ENCODE assay signal across 23 cellular contexts in the genomic region with DNA sequence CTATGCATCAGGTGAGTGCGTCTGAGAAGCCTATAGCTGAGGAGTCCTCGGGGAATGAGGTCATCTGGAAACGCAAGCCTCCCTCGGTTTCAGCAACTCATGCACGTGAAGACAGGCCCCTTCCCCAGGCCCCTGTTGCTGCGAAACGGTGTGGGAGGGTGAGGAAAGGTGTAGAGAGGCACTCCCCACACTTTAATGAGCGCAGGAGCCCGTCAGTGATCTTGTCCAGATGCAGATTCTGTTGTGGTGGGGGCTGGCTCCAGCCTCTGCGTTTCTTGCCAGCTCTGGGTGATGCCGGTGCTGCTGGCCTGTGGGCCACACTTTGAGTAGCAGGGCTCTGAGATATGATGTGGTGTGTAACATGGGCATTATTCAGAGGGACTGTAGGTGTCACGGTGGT. TPM values are rescaled to one million over a fixed set of nuclear protein-coding genes. Genes with fewer than 3 reads are reported as not detected.
A peak's percentile ranks its signal among the peaks of the same experiment; 100 is the strongest.
DNase-seq lines count a peak whose midpoint lies in the region; ATAC-seq, FAIRE-seq and TF ChIP-seq lines count a peak whose summit lies in the region.
"Had no signal": no experiment of that assay in that cellular context is flagged by ENCODE, and none has a peak within 500 bp of the region (broad histone marks: within the 10 kb centered on the region; RNA-seq: fewer than 3 reads in every experiment).

No MANE protein-coding gene starts in this region.

- FAIRE-seq in K562 (lab: Jason Lieb, UNC): no peak
- FAIRE-seq: GM12892 had no signal

- DNase-seq in HCT116 (ENCODE audit: low read depth, low spot score): no peak
- no peak for DNase-seq in K562 (ENCODE audit: extremely low read depth in 1 of 4, low spot score in 3 of 4)
- no peak for DNase-seq in progenitor cell of endocrine pancreas (ENCODE audit: low spot score, unreplicated experiment)
- no peak for DNase-seq in Karpas-422
- DNase-seq in T-helper 9 cell: no peak
- DNase-seq in NCI-H69 (lab: John Stamatoyannopoulos, UW): no peak
- DNase-seq: activated CD4-positive, alpha-beta T cell treated with anti-CD3 and anti-CD28 coated beads for 36 hours; activated naive CD8-positive, alpha-beta T cell treated with anti-CD3 and anti-CD28 coated beads, Interleukin-2, amount 10 ng/mL, durations not matched to agents 7 days and 5 days; CD8-positive, alpha-beta memory T cell; DMS79; effector memory CD4-positive, alpha-beta T cell; GOT3; mammary epithelial cell; NCI-H1092 treated with DMSO at 0.1 percent for 48 hours; NCI-H2029 treated with DMSO at 0.1 percent for 48 hours; NCI-H510A; stimulated activated CD4-positive, alpha-beta T cell treated with anti-CD3 and anti-CD28 coated beads, Interleukin-1b, Interleukin-23, amount 100 ng/mL, for 48 hours; stimulated activated naive CD4-positive, alpha-beta T cell; T-cell; tibial artery had no signal

- H3K27ac ChIP-seq in HCT116 (ENCODE audit: low read depth, low read length) (no peak overlapping the region), K562 (ENCODE audit: extremely low read depth, low read depth, low read length) (no peak overlapping the region), Karpas-422 (ENCODE audit: low read length) (no peak overlapping the region)
- H3K27ac ChIP-seq: tibial artery had no signal

- H3K79me2 ChIP-seq in HCT116 (ENCODE audit: insufficient read depth, low read length) (no peaks in the 10 kb centered on the region), K562 (ENCODE audit: control insufficient read depth, insufficient read depth, low read length) (no peaks in the 10 kb centered on the region), Karpas-422 (ENCODE audit: low read length) (no peaks in the 10 kb centered on the region)

- H3K4me1 ChIP-seq in HCT116 (ENCODE audit: control insufficient read depth in 1 of 2, insufficient read depth in 2 of 2, low read length in 2 of 2) (peaks cover 16 to 29% of the 10 kb centered on the region in 2 experiments; a peak in 3 of 4 replicates), K562 (replicated peaks in 1 of 2; ENCODE audit: control insufficient read depth in 2 of 2, insufficient read depth in 2 of 2, low read length in 2 of 2) (peaks cover 7 to 13% of the 10 kb centered on the region in 2 experiments; a peak in 3 of 5 replicates), Karpas-422 (ENCODE audit: low read length) (no peaks in the 10 kb centered on the region)
- H3K4me1 ChIP-seq: tibial artery had no signal

- no peak overlapping the region for H3K4me3 Mint-ChIP-seq in progenitor cell of endocrine pancreas (ENCODE audit: low read depth)
- H3K4me3 Mint-ChIP-seq: activated CD4-positive, alpha-beta T cell treated with anti-CD3 and anti-CD28 coated beads for 36 hours; activated naive CD8-positive, alpha-beta T cell treated with anti-CD3 and anti-CD28 coated beads, Interleukin-2, amount 10 ng/mL, durations not matched to agents 7 days and 5 days; CD8-positive, alpha-beta memory T cell; T-cell had no signal

- no peaks in the 10 kb centered on the region for H3K27me3 Mint-ChIP-seq in progenitor cell of endocrine pancreas

- no peak for TF ChIP-seq RAD21 in HCT116 (IDR thresholded peaks at IDR 0.05; ENCODE audit: low read depth)
- TF ChIP-seq RAD21 in K562 (CRISPR knock-in tag; conservative IDR thresholded peaks at IDR 0.05 in 1 of 2, IDR thresholded peaks at IDR 0.05 in 1 of 2): no peak

- no peaks in the 10 kb centered on the region for H3K27me3 ChIP-seq in HCT116 (ENCODE audit: insufficient read depth, low read length)
- H3K27me3 ChIP-seq in K562 (ENCODE audit: control insufficient read depth in 2 of 2, insufficient read depth in 2 of 2, low read length in 2 of 2): no peaks in the 10 kb centered on the region
- no peaks in the 10 kb centered on the region for H3K27me3 ChIP-seq in Karpas-422 (ENCODE audit: low read length)
- H3K27me3 ChIP-seq: tibial artery had no signal

- BruUV-seq in HCT116 (replicated peaks; lab: Mats Ljungman, UMichigan) (no TSS peak), K562 (replicated peaks; lab: Mats Ljungman, UMichigan) (no TSS peak)

- RAD21 ChIA-PET in HCT116 (lab: Charles Lee; ENCODE audit: low non-redundant PET in 1 of 2, low total read pairs in 2 of 2, uncharacterized antibody in 2 of 2, unreplicated experiment in 2 of 2): no interaction called here

- no peak overlapping the region for H3K9ac ChIP-seq in HCT116 (ENCODE audit: low read length)
- peak overlapping the region in 1 of 2 experiments; percentile 32; a peak in 1 of 4 replicates for H3K9ac ChIP-seq in K562 (ENCODE audit: insufficient read depth in 1 of 2, low read depth in 2 of 2, low read length in 2 of 2)
- H3K9ac ChIP-seq in Karpas-422 (ENCODE audit: low read length): no peak overlapping the region

- H3K27ac Mint-ChIP-seq in progenitor cell of endocrine pancreas: peak overlapping the region; percentile 69
- H3K27ac Mint-ChIP-seq: activated CD4-positive, alpha-beta T cell treated with anti-CD3 and anti-CD28 coated beads for 36 hours; activated naive CD8-positive, alpha-beta T cell treated with anti-CD3 and anti-CD28 coated beads, Interleukin-2, amount 10 ng/mL, durations not matched to agents 7 days and 5 days; CD8-positive, alpha-beta memory T cell; T-cell had no signal

- peaks cover 23% of the 10 kb centered on the region for H3K4me1 Mint-ChIP-seq in progenitor cell of endocrine pancreas (ENCODE audit: low read depth)
- H3K4me1 Mint-ChIP-seq: activated CD4-positive, alpha-beta T cell treated with anti-CD3 and anti-CD28 coated beads for 36 hours; activated naive CD8-positive, alpha-beta T cell treated with anti-CD3 and anti-CD28 coated beads, Interleukin-2, amount 10 ng/mL, durations not matched to agents 7 days and 5 days; CD8-positive, alpha-beta memory T cell; T-cell had no signal

- H3K9me3 ChIP-seq in HCT116 (ENCODE audit: control insufficient read depth in 1 of 2, insufficient read depth in 1 of 2, low read depth in 1 of 2, low read length in 2 of 2) (no peaks in the 10 kb centered on the region), K562 (replicated peaks; ENCODE audit: control insufficient read depth, insufficient read depth, low read depth, low read length) (no peaks in the 10 kb centered on the region), iPS-18c (ENCODE audit: control insufficient read depth, insufficient read depth, low read length) (no peaks in the 10 kb centered on the region), Karpas-422 (ENCODE audit: low read length) (no peaks in the 10 kb centered on the region)
- H3K9me3 ChIP-seq: tibial artery had no signal

- intact Hi-C loops in HCT116 (cut with micrococcal nuclease): no loop called here
- intact Hi-C loops in K562 (cut with micrococcal nuclease): no loop called here

- no peak overlapping the region for H3K4me3 ChIP-seq in HCT116 (replicated peaks in 1 of 2; ENCODE audit: low read depth in 1 of 2, low read length in 2 of 2)
- H3K4me3 ChIP-seq in K562: no peak overlapping the region
- peak overlapping the region; percentile 20; the same call in 1 of the 2 replicates for H3K4me3 ChIP-seq in iPS-18c (ENCODE audit: insufficient read depth, low read depth, low read length)
- no peak overlapping the region for H3K4me3 ChIP-seq in Karpas-422 (ENCODE audit: low read length)
- H3K4me3 ChIP-seq: tibial artery had no signal

- H3K9me3 Mint-ChIP-seq in progenitor cell of endocrine pancreas (ENCODE audit: low read depth): no peaks in the 10 kb centered on the region
- H3K9me3 Mint-ChIP-seq: activated naive CD8-positive, alpha-beta T cell treated with anti-CD3 and anti-CD28 coated beads, Interleukin-2, amount 10 ng/mL, durations not matched to agents 7 days and 5 days; CD8-positive, alpha-beta memory T cell; T-cell had no signal

- no peaks in the 10 kb centered on the region for H4K20me1 ChIP-seq in HCT116 (ENCODE audit: insufficient read depth)
- no peaks in the 10 kb centered on the region for H4K20me1 ChIP-seq in K562 (replicated peaks; ENCODE audit: control insufficient read depth, insufficient read depth, low read length)
- H4K20me1 ChIP-seq in Karpas-422 (ENCODE audit: insufficient read depth, low read depth, low read length): no peaks in the 10 kb centered on the region

- 24% methylated on average over 12 of the region's 12 CpGs for WGBS in K562 (ENCODE audit: insufficient coverage, low coverage, missing lambda C conversion rate)

- in situ Hi-C loops in K562 (cut with MboI): loop anchor here (5.0 kb wide), 1 partner anchor 36 kb away; no protein-coding TSS in a partner anchor

- H3K36me3 ChIP-seq in HCT116 (ENCODE audit: control insufficient read depth in 1 of 2, insufficient read depth in 2 of 2, low read length in 2 of 2) (no peaks in the 10 kb centered on the region), K562 (ENCODE audit: control insufficient read depth, insufficient read depth, low read length) (no peaks in the 10 kb centered on the region), Karpas-422 (ENCODE audit: insufficient read depth, low read length) (no peaks in the 10 kb centered on the region)
- H3K36me3 ChIP-seq: tibial artery had no signal

- TF ChIP-seq EP300 in K562 (IDR thresholded peaks at IDR 0.05; ENCODE audit: low read length): no peak

- H2AFZ ChIP-seq in HCT116 (ENCODE audit: low read depth, low read length, poor library complexity, severe bottlenecking) (no peak overlapping the region), K562 (ENCODE audit: low read depth, low read length) (peak overlapping the region; percentile 69), Karpas-422 (ENCODE audit: low read length) (no peak overlapping the region)

- TF ChIP-seq POLR2A in HCT116 (IDR thresholded peaks at IDR 0.05; ENCODE audit: borderline replicate concordance, extremely low read depth, insufficient read depth, insufficient read length) (no peak), K562 (conservative IDR thresholded peaks at IDR 0.05) (no peak)

- no peaks in the 10 kb centered on the region for H3K9me2 ChIP-seq in HCT116 (ENCODE audit: insufficient read depth)
- no peaks in the 10 kb centered on the region for H3K9me2 ChIP-seq in Karpas-422 (replicated peaks; ENCODE audit: insufficient read depth, low read length)

- H3K4me2 ChIP-seq in HCT116 (ENCODE audit: low read length): no peak overlapping the region
- H3K4me2 ChIP-seq in K562 (ENCODE audit: insufficient read depth, low read length): no peak overlapping the region
- H3K4me2 ChIP-seq in Karpas-422 (ENCODE audit: low read depth, low read length, poor library complexity, severe bottlenecking): no peak overlapping the region

- CTCF ChIA-PET in HCT116 (lab: Charles Lee): interaction anchor here (2.1 kb wide), 1 partner anchor 35 kb away, joined by 5 read pairs; no protein-coding TSS in a partner anchor
- CTCF ChIA-PET in K562 (lab: Yijun Ruan, JAX; ENCODE audit: low intra/inter-chr PET ratio): no interaction called here

- TF ChIP-seq CTCF in HCT116 (IDR thresholded peaks at IDR 0.05 in 2 of 3, conservative IDR thresholded peaks at IDR 0.05 in 1 of 3; ENCODE audit: borderline replicate concordance in 1 of 3, insufficient read depth in 1 of 3, low read depth in 2 of 3, low read length in 2 of 3) (no peak), K562 (IDR thresholded peaks at IDR 0.05 in 2 of 3, conservative IDR thresholded peaks at IDR 0.05 in 1 of 3; ENCODE audit: insufficient read depth in 2 of 3, low read depth in 1 of 3, low read length in 3 of 3) (no peak), progenitor cell of endocrine pancreas (IDR thresholded peaks at IDR 0.05; ENCODE audit: unreplicated experiment) (no peak)

- ATAC-seq in HCT116: 0 out of 2 replicates have a peak, but pooled peaks have one; percentile 10
- ATAC-seq in K562: peak; percentile 23
- ATAC-seq in HG03175 (IDR thresholded peaks at IDR 0.05; ENCODE audit: unreplicated experiment): no peak
- ATAC-seq: activated CD4-positive, alpha-beta T cell treated with anti-CD3 and anti-CD28 coated beads for 36 hours; T-cell had no signal

- POLR2A ChIA-PET in HCT116 (lab: Charles Lee): no interaction called here
- POLR2A ChIA-PET in K562 (lab: Yijun Ruan, JAX): interaction anchor here (0.6 kb wide), 3 partner anchors 10 to 736 kb away, joined by 3 to 5 read pairs (median 3); no protein-coding TSS in a partner anchor

- no peaks in the 10 kb centered on the region for H3K9me1 ChIP-seq in K562 (ENCODE audit: control insufficient read depth, insufficient read depth, low read length)

- no peaks in the 10 kb centered on the region for H3K36me3 Mint-ChIP-seq in progenitor cell of endocrine pancreas (ENCODE audit: insufficient read depth)
- H3K36me3 Mint-ChIP-seq: activated naive CD8-positive, alpha-beta T cell treated with anti-CD3 and anti-CD28 coated beads, Interleukin-2, amount 10 ng/mL, durations not matched to agents 7 days and 5 days; T-cell had no signal

RNA-seq across cellular contexts. Expression of a gene that starts 38.6 kb away (rescaled TPM):
- total RNA-seq in HCT116 (2021; ENCODE audit: unreplicated experiment) (7.6 TPM), K562 (2014; rRNA removed) (6.1 and 9.5 TPM in 2 replicates), K562 (2014; rRNA removed; fragmentation: Illumina TruSeq; extraction: Trizol) (14.7 and 19.7 TPM in 2 replicates), K562 (2015; rRNA removed; fragmentation: Illumina TruSeq; extraction: Trizol) (13.1 and 15.5 TPM in 2 replicates), K562 (2021) (7.0 and 8.4 TPM in 2 replicates), progenitor cell of endocrine pancreas (10.2 and 11.5 TPM in 2 replicates)
- 2.8 and 4.4 TPM in 2 replicates for polyA plus RNA-seq in HCT116 (2012)
- total RNA-seq in K562 (2011; cell fraction: chromatin; rRNA removed; ENCODE audit: low replicate concordance): 8.1 and 18.4 TPM in 2 replicates
- 3.5 and 6.1 TPM in 2 replicates for total RNA-seq in K562 (2011; cell fraction: nucleolus; rRNA removed)
- 9.0 and 15.3 TPM in 2 replicates for total RNA-seq in K562 (2011; cell fraction: nucleoplasm; rRNA removed)
- polyA plus RNA-seq in K562 (2011; rRNA removed) (11.3 and 12.4 TPM in 2 replicates), K562 (2014; fragmentation: Illumina TruSeq; extraction: Trizol) (8.2 and 14.6 TPM in 2 replicates), K562 (2014; fragmentation: Nextera tagmentation; extraction: Ambion mirVana) (1 to 10 TPM; 3.1 to 4.0 TPM), K562 (2014; rRNA removed) (8.3 and 9.8 TPM in 2 replicates)
- polyA plus RNA-seq in K562 (2011; cell fraction: cytosol; rRNA removed): 2.3 and 4.6 TPM in 2 replicates
- polyA plus RNA-seq in K562 (2011; cell fraction: nucleus; rRNA removed): 1.8 and 3.3 TPM in 2 replicates
- 9.4 and 11.0 TPM in 2 replicates for polyA plus RNA-seq in K562 (2012)
- polyA minus RNA-seq in K562 (2011; rRNA and poly(A)+ RNA removed): 6.5 and 9.1 TPM in 2 replicates
- polyA minus RNA-seq in K562 (2011; cell fraction: cytosol; rRNA and poly(A)+ RNA removed): 1.8 and 2.8 TPM in 2 replicates
- 2.0 and 4.0 TPM in 2 replicates for polyA minus RNA-seq in K562 (2011; cell fraction: nucleus; rRNA and poly(A)+ RNA removed)
- total RNA-seq in Karpas-422 (2014; rRNA removed; shearing (Covaris generic); ENCODE audit: low replicate concordance): 3.8 and 15.3 TPM in 2 replicates

RNA-seq across cellular contexts. Expression of a gene that starts 40.5 kb away (rescaled TPM):
- total RNA-seq in HCT116 (2021; ENCODE audit: unreplicated experiment) (22.5 TPM), K562 (2014; rRNA removed) (49.9 and 52.9 TPM in 2 replicates), K562 (2014; rRNA removed; fragmentation: Illumina TruSeq; extraction: Trizol) (49.2 and 51.0 TPM in 2 replicates), K562 (2015; rRNA removed; fragmentation: Illumina TruSeq; extraction: Trizol) (42.0 and 43.1 TPM in 2 replicates), K562 (2021) (37.2 and 38.5 TPM in 2 replicates), progenitor cell of endocrine pancreas (284 and 300 TPM in 2 replicates)
- 21.6 and 27.5 TPM in 2 replicates for polyA plus RNA-seq in HCT116 (2012)
- total RNA-seq in K562 (2011; cell fraction: chromatin; rRNA removed; ENCODE audit: low replicate concordance): 40.0 and 70.8 TPM in 2 replicates
- total RNA-seq in K562 (2011; cell fraction: nucleolus; rRNA removed): 25.8 and 35.0 TPM in 2 replicates
- total RNA-seq in K562 (2011; cell fraction: nucleoplasm; rRNA removed): 50.5 and 78.6 TPM in 2 replicates
- polyA plus RNA-seq in K562 (2011; rRNA removed) (36.0 and 42.1 TPM in 2 replicates), K562 (2014; fragmentation: Illumina TruSeq; extraction: Trizol) (40.0 and 49.5 TPM in 2 replicates), K562 (2014; fragmentation: Nextera tagmentation; extraction: Ambion mirVana) (10 to 100 TPM in 1 of 2 experiments, 1 to 10 TPM in 1; 8.1 to 11.1 TPM), K562 (2014; rRNA removed) (53.9 and 54.5 TPM in 2 replicates)
- polyA plus RNA-seq in K562 (2011; cell fraction: cytosol; rRNA removed): 14.9 and 22.5 TPM in 2 replicates
- polyA plus RNA-seq in K562 (2011; cell fraction: nucleus; rRNA removed): 33.8 and 50.9 TPM in 2 replicates
- 46.9 and 77.8 TPM in 2 replicates for polyA plus RNA-seq in K562 (2012)
- 28.7 and 39.2 TPM in 2 replicates for polyA minus RNA-seq in K562 (2011; rRNA and poly(A)+ RNA removed)
- 12.6 and 14.0 TPM in 2 replicates for polyA minus RNA-seq in K562 (2011; cell fraction: cytosol; rRNA and poly(A)+ RNA removed)
- polyA minus RNA-seq in K562 (2011; cell fraction: nucleus; rRNA and poly(A)+ RNA removed): 23.7 and 44.0 TPM in 2 replicates
- 10.1 and 11.5 TPM in 2 replicates for total RNA-seq in Karpas-422 (2014; rRNA removed; shearing (Covaris generic); ENCODE audit: low replicate concordance)
